Comparison of ENCODE assay signal across 1 cellular context in the genomic region with DNA sequence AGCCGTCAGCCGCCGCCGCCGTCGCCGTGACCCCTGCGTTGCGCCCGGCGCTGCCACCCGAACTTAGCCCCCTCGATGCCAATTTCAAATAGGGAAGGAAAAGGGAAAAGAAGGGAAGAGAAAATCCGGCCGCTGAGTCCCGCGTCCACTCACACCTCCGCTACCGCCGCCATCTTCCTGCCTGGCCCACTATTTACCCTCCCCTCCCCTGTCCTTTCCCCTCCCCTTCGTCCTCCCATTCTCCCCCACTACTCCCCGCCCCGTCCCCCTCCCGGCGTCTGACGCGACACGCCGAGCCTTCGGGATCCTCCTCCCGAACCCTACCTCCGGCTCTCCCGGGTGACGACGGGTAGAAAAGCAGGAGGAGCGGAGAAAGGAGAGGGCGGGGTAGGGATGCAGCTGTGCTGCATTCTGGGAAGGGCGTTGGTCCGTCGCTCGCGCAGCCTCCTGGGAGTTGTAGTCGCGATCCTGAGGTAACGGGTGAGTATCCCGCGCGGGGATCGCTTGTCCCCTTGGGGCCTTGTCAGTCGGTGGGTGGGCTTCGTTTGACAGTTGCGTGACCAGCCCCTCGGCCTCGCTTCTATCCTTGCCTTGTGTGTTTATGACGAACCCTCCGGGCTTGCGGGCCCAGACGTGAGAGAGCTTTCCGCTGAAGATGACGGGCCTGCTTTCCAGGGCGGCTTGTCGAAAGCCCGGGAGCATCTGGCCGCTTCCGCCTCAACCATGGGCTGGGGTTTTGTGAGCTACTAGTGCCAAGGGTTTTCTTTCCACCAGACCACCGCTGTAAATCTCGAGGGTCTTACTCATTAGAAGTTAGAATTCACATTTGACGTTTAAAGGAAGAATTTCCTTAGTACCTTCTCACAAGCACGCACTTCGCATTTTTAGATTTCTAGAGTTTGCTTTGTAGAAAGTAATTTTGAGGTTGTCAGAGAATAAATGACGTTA.
TF ChIP-seq lines count a peak whose summit lies in the region.

A gene with protein sequence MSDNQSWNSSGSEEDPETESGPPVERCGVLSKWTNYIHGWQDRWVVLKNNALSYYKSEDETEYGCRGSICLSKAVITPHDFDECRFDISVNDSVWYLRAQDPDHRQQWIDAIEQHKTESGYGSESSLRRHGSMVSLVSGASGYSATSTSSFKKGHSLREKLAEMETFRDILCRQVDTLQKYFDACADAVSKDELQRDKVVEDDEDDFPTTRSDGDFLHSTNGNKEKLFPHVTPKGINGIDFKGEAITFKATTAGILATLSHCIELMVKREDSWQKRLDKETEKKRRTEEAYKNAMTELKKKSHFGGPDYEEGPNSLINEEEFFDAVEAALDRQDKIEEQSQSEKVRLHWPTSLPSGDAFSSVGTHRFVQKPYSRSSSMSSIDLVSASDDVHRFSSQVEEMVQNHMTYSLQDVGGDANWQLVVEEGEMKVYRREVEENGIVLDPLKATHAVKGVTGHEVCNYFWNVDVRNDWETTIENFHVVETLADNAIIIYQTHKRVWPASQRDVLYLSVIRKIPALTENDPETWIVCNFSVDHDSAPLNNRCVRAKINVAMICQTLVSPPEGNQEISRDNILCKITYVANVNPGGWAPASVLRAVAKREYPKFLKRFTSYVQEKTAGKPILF (minus strand): TSS at position 195 of the 948 bp plus-strand sequence. CDS start 422 bp downstream, outside the sequence.
Gene POLK (plus strand): TSS at position 457 of the 948 bp plus-strand sequence.

TF ChIP-seq in K562, 482 proteins besides CTCF, POLR2A, EP300 and RAD21 (continued from another document and continues in another):
- TF ChIP-seq ZC3H8 (IDR thresholded peaks at IDR 0.05) (no peak), ZNF699 (CRISPR knock-in tag; IDR thresholded peaks at IDR 0.05; ENCODE audit: insufficient replicate concordance) (no peak), NR2F6 (CRISPR knock-in tag; IDR thresholded peaks at IDR 0.05) (0 out of 2 replicates have a peak, but pooled peaks have one; percentile 41), KDM1A (IDR thresholded peaks at IDR 0.05) (0 out of 4 replicates have a peak, but pooled peaks of 1 of the 2 experiments have one; percentile 2), GABPA (tag; conservative IDR thresholded peaks at IDR 0.05; ENCODE audit: low read depth) (peak; percentile 63), PCBP1 (IDR thresholded peaks at IDR 0.05; ENCODE audit: low read depth, low read length, poor library complexity, severe bottlenecking) (peak; percentile 66), ZNF121 (CRISPR knock-in tag; conservative IDR thresholded peaks at IDR 0.05) (no peak), DEAF1 (CRISPR knock-in tag; IDR thresholded peaks at IDR 0.05) (no peak), TGIF2 (CRISPR knock-in tag; IDR thresholded peaks at IDR 0.05) (no peak), NR3C1 (CRISPR knock-in tag; IDR thresholded peaks at IDR 0.05) (no peak), BHLHE40 (IDR thresholded peaks at IDR 0.05; ENCODE audit: low read length) (no peak), EZH2 (IDR thresholded peaks at IDR 0.05; ENCODE audit: borderline replicate concordance, low read depth, low read length) (no peak), CEBPB (tag; IDR thresholded peaks at IDR 0.05) (no peak), ETV6 (IDR thresholded peaks at IDR 0.05; ENCODE audit: borderline replicate concordance in 1 of 2, low read depth in 2 of 2, low read length in 1 of 2) (no peak), ETV6 (CRISPR knock-in tag; IDR thresholded peaks at IDR 0.05; ENCODE audit: borderline replicate concordance) (0 out of 2 replicates have a peak, but pooled peaks have one; percentile 43), ZNF696 (CRISPR knock-in tag; conservative IDR thresholded peaks at IDR 0.05) (no peak), C11orf30 (IDR thresholded peaks at IDR 0.05; ENCODE audit: low read depth) (peak; percentile 19; the same call in 1 of the 2 replicates), CBX2 (IDR thresholded peaks at IDR 0.05; ENCODE audit: insufficient read depth, low read length, poor library complexity, severe bottlenecking) (no peak), ZNF384 (IDR thresholded peaks at IDR 0.05; ENCODE audit: low read depth, low read length) (no peak), ZNF232 (CRISPR knock-in tag; IDR thresholded peaks at IDR 0.05) (no peak), PML (IDR thresholded peaks at IDR 0.05; ENCODE audit: low read length) (peak; percentile 43; the same call in 1 of the 2 replicates), ZNF830 (CRISPR knock-in tag; IDR thresholded peaks at IDR 0.05) (no peak), ZNF398 (CRISPR knock-in tag; IDR thresholded peaks at IDR 0.05) (no peak), PTBP1 (IDR thresholded peaks at IDR 0.05; ENCODE audit: low read depth, low read length) (no peak), DDX20 (tag; IDR thresholded peaks at IDR 0.05; ENCODE audit: low read depth) (no peak), ZNF239 (CRISPR knock-in tag; IDR thresholded peaks at IDR 0.05) (no peak), EHMT2 (IDR thresholded peaks at IDR 0.05) (no peak), ZBTB26 (CRISPR knock-in tag; IDR thresholded peaks at IDR 0.05) (no peak), SUPT5H (IDR thresholded peaks at IDR 0.05) (peak; percentile 92), MCM2 (IDR thresholded peaks at IDR 0.05; ENCODE audit: low read depth) (no peak), ZNF717 (CRISPR knock-in tag; IDR thresholded peaks at IDR 0.05) (no peak), ETV5 (CRISPR knock-in tag; IDR thresholded peaks at IDR 0.05; ENCODE audit: low read depth) (no peak), ZNF431 (CRISPR knock-in tag; IDR thresholded peaks at IDR 0.05) (no peak; the same call in 1 of the 2 replicates), CREB1 (IDR thresholded peaks at IDR 0.05) (peak; percentile 83), CREB1 (CRISPR knock-in tag; IDR thresholded peaks at IDR 0.05) (peak; percentile 90), TCFL5 (CRISPR knock-in tag; conservative IDR thresholded peaks at IDR 0.05) (no peak), ZKSCAN1 (IDR thresholded peaks at IDR 0.05; ENCODE audit: low read depth, low read length) (no peak), ZNF3 (CRISPR knock-in tag; IDR thresholded peaks at IDR 0.05) (no peak), STAG1 (CRISPR knock-in tag; IDR thresholded peaks at IDR 0.05; ENCODE audit: borderline replicate concordance) (no peak), COPS2 (conservative IDR thresholded peaks at IDR 0.05) (no peak), E2F3 (CRISPR knock-in tag; IDR thresholded peaks at IDR 0.05) (peak; percentile 72), SMARCC2 (IDR thresholded peaks at IDR 0.05; ENCODE audit: low read depth) (0 out of 2 replicates have a peak, but pooled peaks have one; percentile 26), GABPB2 (CRISPR knock-in tag; conservative IDR thresholded peaks at IDR 0.05) (no peak), ZFP1 (CRISPR knock-in tag; IDR thresholded peaks at IDR 0.05) (0 out of 2 replicates have a peak, but pooled peaks have one; percentile 9), ATF4 (CRISPR knock-in tag; IDR thresholded peaks at IDR 0.05) (0 out of 2 replicates have a peak, but pooled peaks have one; percentile 39), HIVEP1 (CRISPR knock-in tag; IDR thresholded peaks at IDR 0.05) (peak; percentile 83; the same call in 1 of the 2 replicates), ESRRB (CRISPR knock-in tag; IDR thresholded peaks at IDR 0.05; ENCODE audit: borderline replicate concordance) (no peak)
- TF ChIP-seq, protein P1, sequence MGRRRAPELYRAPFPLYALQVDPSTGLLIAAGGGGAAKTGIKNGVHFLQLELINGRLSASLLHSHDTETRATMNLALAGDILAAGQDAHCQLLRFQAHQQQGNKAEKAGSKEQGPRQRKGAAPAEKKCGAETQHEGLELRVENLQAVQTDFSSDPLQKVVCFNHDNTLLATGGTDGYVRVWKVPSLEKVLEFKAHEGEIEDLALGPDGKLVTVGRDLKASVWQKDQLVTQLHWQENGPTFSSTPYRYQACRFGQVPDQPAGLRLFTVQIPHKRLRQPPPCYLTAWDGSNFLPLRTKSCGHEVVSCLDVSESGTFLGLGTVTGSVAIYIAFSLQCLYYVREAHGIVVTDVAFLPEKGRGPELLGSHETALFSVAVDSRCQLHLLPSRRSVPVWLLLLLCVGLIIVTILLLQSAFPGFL (CRISPR knock-in tag; IDR thresholded peaks at IDR 0.05) = no peak
- TF ChIP-seq, protein P2, sequence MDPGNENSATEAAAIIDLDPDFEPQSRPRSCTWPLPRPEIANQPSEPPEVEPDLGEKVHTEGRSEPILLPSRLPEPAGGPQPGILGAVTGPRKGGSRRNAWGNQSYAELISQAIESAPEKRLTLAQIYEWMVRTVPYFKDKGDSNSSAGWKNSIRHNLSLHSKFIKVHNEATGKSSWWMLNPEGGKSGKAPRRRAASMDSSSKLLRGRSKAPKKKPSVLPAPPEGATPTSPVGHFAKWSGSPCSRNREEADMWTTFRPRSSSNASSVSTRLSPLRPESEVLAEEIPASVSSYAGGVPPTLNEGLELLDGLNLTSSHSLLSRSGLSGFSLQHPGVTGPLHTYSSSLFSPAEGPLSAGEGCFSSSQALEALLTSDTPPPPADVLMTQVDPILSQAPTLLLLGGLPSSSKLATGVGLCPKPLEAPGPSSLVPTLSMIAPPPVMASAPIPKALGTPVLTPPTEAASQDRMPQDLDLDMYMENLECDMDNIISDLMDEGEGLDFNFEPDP (CRISPR knock-in tag; IDR thresholded peaks at IDR 0.05) = no peak
- TF ChIP-seq, protein P3, sequence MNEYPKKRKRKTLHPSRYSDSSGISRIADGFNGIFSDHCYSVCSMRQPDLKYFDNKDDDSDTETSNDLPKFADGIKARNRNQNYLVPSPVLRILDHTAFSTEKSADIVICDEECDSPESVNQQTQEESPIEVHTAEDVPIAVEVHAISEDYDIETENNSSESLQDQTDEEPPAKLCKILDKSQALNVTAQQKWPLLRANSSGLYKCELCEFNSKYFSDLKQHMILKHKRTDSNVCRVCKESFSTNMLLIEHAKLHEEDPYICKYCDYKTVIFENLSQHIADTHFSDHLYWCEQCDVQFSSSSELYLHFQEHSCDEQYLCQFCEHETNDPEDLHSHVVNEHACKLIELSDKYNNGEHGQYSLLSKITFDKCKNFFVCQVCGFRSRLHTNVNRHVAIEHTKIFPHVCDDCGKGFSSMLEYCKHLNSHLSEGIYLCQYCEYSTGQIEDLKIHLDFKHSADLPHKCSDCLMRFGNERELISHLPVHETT (CRISPR knock-in tag; conservative IDR thresholded peaks at IDR 0.05 in 1 of 2, IDR thresholded peaks at IDR 0.05 in 1 of 2) = peak in 1 of 2 experiments; percentile 87; a peak in 2 of 4 replicates
- TF ChIP-seq, protein P4, sequence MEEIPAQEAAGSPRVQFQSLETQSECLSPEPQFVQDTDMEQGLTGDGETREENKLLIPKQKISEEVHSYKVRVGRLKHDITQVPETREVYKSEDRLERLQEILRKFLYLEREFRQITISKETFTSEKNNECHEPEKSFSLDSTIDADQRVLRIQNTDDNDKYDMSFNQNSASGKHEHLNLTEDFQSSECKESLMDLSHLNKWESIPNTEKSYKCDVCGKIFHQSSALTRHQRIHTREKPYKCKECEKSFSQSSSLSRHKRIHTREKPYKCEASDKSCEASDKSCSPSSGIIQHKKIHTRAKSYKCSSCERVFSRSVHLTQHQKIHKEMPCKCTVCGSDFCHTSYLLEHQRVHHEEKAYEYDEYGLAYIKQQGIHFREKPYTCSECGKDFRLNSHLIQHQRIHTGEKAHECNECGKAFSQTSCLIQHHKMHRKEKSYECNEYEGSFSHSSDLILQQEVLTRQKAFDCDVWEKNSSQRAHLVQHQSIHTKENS (CRISPR knock-in tag; IDR thresholded peaks at IDR 0.05) = no peak
